8 cellular contexts compared by ENCODE assay signal in the genomic region with DNA sequence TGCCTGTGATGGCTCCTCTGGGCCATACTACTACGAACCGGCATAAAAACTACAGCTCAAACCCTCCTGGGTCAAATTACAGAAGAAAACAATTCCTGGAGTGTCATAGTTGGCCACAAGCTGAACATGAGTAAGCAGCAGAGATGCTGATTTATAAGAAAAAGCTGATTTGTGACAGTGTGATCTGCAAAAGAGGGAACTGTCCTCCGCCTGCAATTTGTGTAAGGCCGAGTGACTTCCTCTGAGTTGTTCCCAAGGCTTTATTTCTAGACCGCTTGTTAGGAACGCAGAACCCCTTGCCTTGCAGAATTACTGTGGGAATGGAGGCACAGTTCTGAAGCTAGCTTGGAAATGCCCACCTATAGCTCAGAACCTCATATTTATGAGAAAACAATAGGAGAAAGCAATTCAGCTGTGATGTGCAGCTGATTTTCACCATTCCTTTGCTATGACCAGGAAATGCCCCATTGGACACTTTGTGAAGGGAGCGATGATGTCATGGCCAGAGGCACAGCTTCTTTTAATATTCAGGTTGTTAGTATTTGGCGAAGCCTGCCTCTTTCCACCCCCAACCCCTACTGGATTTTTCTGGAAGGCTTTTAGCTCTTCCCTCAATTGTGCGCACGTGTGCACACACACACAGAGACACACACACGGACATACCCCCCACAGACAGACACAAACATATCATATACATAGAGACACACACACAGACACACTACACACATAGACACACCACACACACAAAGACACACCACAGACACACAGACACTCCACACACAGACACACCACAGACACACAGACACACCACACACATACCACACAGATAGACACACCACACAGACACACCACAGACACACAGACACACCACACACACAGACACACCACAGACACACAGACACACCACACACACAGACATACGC. TPM values are rescaled to one million over a fixed set of nuclear protein-coding genes. Genes with fewer than 3 reads are reported as not detected.
DNase-seq lines count a peak whose midpoint lies in the region; ATAC-seq and TF ChIP-seq lines count a peak whose summit lies in the region.

No MANE protein-coding gene starts in this region.

- no peaks in the 10 kb centered on the region for H3K9me3 Mint-ChIP-seq in activated naive CD4-positive, alpha-beta T cell treated with anti-CD3 and anti-CD28 coated beads for 36 hours
- no peaks in the 10 kb centered on the region for H3K9me3 Mint-ChIP-seq in activated B cell treated with CpG ODN at 0.5 μM for 24 hours

- H3K9me3 ChIP-seq in right atrium auricular region = no peaks in the 10 kb centered on the region
- no peaks in the 10 kb centered on the region for H3K9me3 ChIP-seq in tibial artery

- POLR2A ChIA-PET in activated B cell treated with CpG ODN at 0.5 μM for 24 hours (lab: Charles Lee) = interaction anchor here (0.6 to 33.3 kb wide), 11 partner anchors 7 to 114 kb away, joined by 3 to 1783 read pairs (median 4); partner anchors contain the start of gene IER5

- intact Hi-C loops in activated naive CD4-positive, alpha-beta T cell treated with anti-CD3 and anti-CD28 coated beads for 36 hours (cut with micrococcal nuclease) = no loop called here
- intact Hi-C loops in activated B cell treated with CpG ODN at 0.5 μM for 24 hours (cut with micrococcal nuclease) = loop anchor here (1.0 to 10.0 kb wide), 3 partner anchors 32 to 1181 kb away; partner anchors contain the start of gene CEP350
- intact Hi-C loops in tibial artery (cut with DNase I; ENCODE audit: low total_unique reads) = no loop called here

- no peaks in the 10 kb centered on the region for H3K36me3 ChIP-seq in right atrium auricular region
- no peaks in the 10 kb centered on the region for H3K36me3 ChIP-seq in tibial artery

- H3K36me3 Mint-ChIP-seq in activated naive CD4-positive, alpha-beta T cell treated with anti-CD3 and anti-CD28 coated beads for 36 hours (ENCODE audit: low read depth) = no peaks in the 10 kb centered on the region
- H3K36me3 Mint-ChIP-seq in activated B cell treated with CpG ODN at 0.5 μM for 24 hours (ENCODE audit: low read depth) = no peaks in the 10 kb centered on the region

- TF ChIP-seq CTCF in activated B cell treated with CpG ODN at 0.5 μM for 24 hours (IDR thresholded peaks at IDR 0.05) = no peak
- no peak for TF ChIP-seq CTCF in right atrium auricular region (IDR thresholded peaks at IDR 0.05)
- no peak for TF ChIP-seq CTCF in tibial artery (IDR thresholded peaks at IDR 0.05)

- ATAC-seq in activated B cell treated with CpG ODN at 0.5 μM for 24 hours (ENCODE audit: low read depth) (no peak), HG03095 (IDR thresholded peaks at IDR 0.05; ENCODE audit: unreplicated experiment) (no peak), GM18867 (IDR thresholded peaks at IDR 0.05; ENCODE audit: unreplicated experiment) (no peak)

- peaks cover 49% of the 10 kb centered on the region for H3K4me1 Mint-ChIP-seq in activated naive CD4-positive, alpha-beta T cell treated with anti-CD3 and anti-CD28 coated beads for 36 hours (ENCODE audit: low read depth)
- peaks cover 94% of the 10 kb centered on the region for H3K4me1 Mint-ChIP-seq in activated B cell treated with CpG ODN at 0.5 μM for 24 hours

- H3K4me1 ChIP-seq in right atrium auricular region (peaks cover 0 to 50% of the 10 kb centered on the region in 2 donors), tibial artery (peaks cover 0 to 38% (median 21%) of the 10 kb centered on the region in 4 donors)

- no peak overlapping the region for H3K4me3 ChIP-seq in right atrium auricular region
- no peak overlapping the region for H3K4me3 ChIP-seq in tibial artery

- H3K27ac ChIP-seq in right atrium auricular region = peak overlapping the region; percentile 60 to 61
- H3K27ac ChIP-seq in tibial artery = peak overlapping the region; percentile 10 to 59

- no peaks in the 10 kb centered on the region for H3K27me3 Mint-ChIP-seq in activated naive CD4-positive, alpha-beta T cell treated with anti-CD3 and anti-CD28 coated beads for 36 hours (ENCODE audit: low read depth)
- no peaks in the 10 kb centered on the region for H3K27me3 Mint-ChIP-seq in activated B cell treated with CpG ODN at 0.5 μM for 24 hours

- H3K27ac Mint-ChIP-seq in activated naive CD4-positive, alpha-beta T cell treated with anti-CD3 and anti-CD28 coated beads for 36 hours = peak overlapping the region; percentile 90
- peak overlapping the region; percentile 99 for H3K27ac Mint-ChIP-seq in activated B cell treated with CpG ODN at 0.5 μM for 24 hours

- H3K27me3 ChIP-seq in right atrium auricular region = no peaks in the 10 kb centered on the region
- no peaks in the 10 kb centered on the region for H3K27me3 ChIP-seq in tibial artery

- H3K4me3 Mint-ChIP-seq in activated naive CD4-positive, alpha-beta T cell treated with anti-CD3 and anti-CD28 coated beads for 36 hours = no peak overlapping the region
- H3K4me3 Mint-ChIP-seq in activated B cell treated with CpG ODN at 0.5 μM for 24 hours = peak overlapping the region; percentile 84

- no peak for DNase-seq in activated naive CD4-positive, alpha-beta T cell treated with anti-CD3 and anti-CD28 coated beads for 36 hours
- no peak for DNase-seq in activated naive CD4-positive, alpha-beta T cell treated with Interleukin-2 at 50 U/mL for 16 hours
- DNase-seq in activated B cell treated with CpG ODN at 0.5 μM for 24 hours (no peak), right atrium auricular region (ENCODE audit: low spot score) (no peak), tibial artery (peak in 1 of 2 donors; percentile 47), cortex of kidney (lab: John Stamatoyannopoulos, UW) (no peak)

- CTCF ChIA-PET in activated naive CD4-positive, alpha-beta T cell treated with anti-CD3 and anti-CD28 coated beads for 36 hours (lab: Charles Lee) = interaction anchor here (0.6 to 2.8 kb wide), 6 partner anchors 30 to 95 kb away, joined by 3 to 11 read pairs (median 4); no protein-coding TSS in a partner anchor
- CTCF ChIA-PET in activated B cell treated with CpG ODN at 0.5 μM for 24 hours (lab: Charles Lee) = interaction anchor here (0.8 to 4.0 kb wide), 10 partner anchors 9 to 97 kb away, joined by 3 to 35 read pairs (median 5); no protein-coding TSS in a partner anchor

RNA-seq across cellular contexts. Expression of gene IER5, which starts 47.6 kb away (rescaled TPM):
- total RNA-seq in activated naive CD4-positive, alpha-beta T cell treated with anti-CD3 and anti-CD28 coated beads for 36 hours = 10 to 100 TPM; 33.5 to 34.4 TPM
- total RNA-seq in activated B cell treated with CpG ODN at 0.5 μM for 24 hours = 155 and 156 TPM in 2 replicates
- 10 to 100 TPM; 25.6 to 55.1 TPM for total RNA-seq in right atrium auricular region
